Comparison of ENCODE assay signal across 2 cellular contexts in the genomic region with DNA sequence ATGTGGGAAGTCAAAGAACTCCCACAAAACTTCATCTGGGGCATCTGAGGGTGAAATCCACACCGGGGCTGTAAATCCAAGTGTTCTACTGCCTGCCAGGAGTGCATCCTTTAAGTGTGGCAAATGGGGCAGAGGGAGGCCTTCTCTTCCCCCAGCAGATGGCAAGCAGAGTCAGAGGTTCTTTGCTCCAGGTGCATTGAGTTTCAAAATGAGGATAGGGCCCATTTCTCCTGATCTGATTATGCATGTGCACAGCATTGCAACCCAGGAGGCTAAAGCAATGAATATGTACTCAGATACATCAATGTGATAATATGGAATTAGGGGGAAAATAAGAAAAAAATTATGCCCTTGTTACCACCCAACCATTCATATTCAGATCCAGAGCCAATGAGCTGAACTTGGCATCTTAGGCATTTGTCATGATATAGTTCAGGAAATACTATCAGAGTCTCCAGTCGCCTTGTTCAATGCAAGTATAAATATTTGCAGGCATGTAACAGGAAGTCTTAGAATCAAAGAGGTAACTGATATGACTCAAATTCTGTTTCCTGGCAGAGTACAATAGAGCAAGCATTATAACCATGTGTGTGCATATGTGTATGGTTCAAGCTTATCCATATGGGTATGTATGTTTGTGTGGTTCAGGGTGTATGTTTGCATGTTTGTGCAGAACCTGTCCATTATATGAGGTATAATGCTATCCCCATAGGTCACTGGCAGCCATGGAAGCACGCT.
TF ChIP-seq lines count a peak whose summit lies in the region.

No MANE protein-coding gene starts in this region.

TF ChIP-seq in GM23338, 12 proteins besides CTCF, POLR2A, EP300 and RAD21 (continues in another document):
- TF ChIP-seq ZNF462 (CRISPR knock-in tag; IDR thresholded peaks at IDR 0.05), result no peak
- no peak for TF ChIP-seq ZNF331 (CRISPR knock-in tag; IDR thresholded peaks at IDR 0.05; ENCODE audit: low read depth)
- TF ChIP-seq, protein P1, sequence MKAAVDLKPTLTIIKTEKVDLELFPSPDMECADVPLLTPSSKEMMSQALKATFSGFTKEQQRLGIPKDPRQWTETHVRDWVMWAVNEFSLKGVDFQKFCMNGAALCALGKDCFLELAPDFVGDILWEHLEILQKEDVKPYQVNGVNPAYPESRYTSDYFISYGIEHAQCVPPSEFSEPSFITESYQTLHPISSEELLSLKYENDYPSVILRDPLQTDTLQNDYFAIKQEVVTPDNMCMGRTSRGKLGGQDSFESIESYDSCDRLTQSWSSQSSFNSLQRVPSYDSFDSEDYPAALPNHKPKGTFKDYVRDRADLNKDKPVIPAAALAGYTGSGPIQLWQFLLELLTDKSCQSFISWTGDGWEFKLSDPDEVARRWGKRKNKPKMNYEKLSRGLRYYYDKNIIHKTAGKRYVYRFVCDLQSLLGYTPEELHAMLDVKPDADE (IDR thresholded peaks at IDR 0.05), result no peak
- no peak for TF ChIP-seq EZH2phosphoT487 (IDR thresholded peaks at IDR 0.05; ENCODE audit: unreplicated experiment)
- no peak for TF ChIP-seq POLR2AphosphoS5 (IDR thresholded peaks at IDR 0.05; ENCODE audit: low read depth)
- TF ChIP-seq CREB1 (CRISPR knock-in tag; IDR thresholded peaks at IDR 0.05; ENCODE audit: low read depth), result no peak
- TF ChIP-seq, protein P2, sequence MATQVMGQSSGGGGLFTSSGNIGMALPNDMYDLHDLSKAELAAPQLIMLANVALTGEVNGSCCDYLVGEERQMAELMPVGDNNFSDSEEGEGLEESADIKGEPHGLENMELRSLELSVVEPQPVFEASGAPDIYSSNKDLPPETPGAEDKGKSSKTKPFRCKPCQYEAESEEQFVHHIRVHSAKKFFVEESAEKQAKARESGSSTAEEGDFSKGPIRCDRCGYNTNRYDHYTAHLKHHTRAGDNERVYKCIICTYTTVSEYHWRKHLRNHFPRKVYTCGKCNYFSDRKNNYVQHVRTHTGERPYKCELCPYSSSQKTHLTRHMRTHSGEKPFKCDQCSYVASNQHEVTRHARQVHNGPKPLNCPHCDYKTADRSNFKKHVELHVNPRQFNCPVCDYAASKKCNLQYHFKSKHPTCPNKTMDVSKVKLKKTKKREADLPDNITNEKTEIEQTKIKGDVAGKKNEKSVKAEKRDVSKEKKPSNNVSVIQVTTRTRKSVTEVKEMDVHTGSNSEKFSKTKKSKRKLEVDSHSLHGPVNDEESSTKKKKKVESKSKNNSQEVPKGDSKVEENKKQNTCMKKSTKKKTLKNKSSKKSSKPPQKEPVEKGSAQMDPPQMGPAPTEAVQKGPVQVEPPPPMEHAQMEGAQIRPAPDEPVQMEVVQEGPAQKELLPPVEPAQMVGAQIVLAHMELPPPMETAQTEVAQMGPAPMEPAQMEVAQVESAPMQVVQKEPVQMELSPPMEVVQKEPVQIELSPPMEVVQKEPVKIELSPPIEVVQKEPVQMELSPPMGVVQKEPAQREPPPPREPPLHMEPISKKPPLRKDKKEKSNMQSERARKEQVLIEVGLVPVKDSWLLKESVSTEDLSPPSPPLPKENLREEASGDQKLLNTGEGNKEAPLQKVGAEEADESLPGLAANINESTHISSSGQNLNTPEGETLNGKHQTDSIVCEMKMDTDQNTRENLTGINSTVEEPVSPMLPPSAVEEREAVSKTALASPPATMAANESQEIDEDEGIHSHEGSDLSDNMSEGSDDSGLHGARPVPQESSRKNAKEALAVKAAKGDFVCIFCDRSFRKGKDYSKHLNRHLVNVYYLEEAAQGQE (IDR thresholded peaks at IDR 0.05; ENCODE audit: unreplicated experiment), result no peak
- no peak for TF ChIP-seq STAT1 (IDR thresholded peaks at IDR 0.05; ENCODE audit: unreplicated experiment)

TF ChIP-seq in endothelial cell of umbilical vein, 7 proteins besides CTCF, POLR2A, EP300 and RAD21:
- TF ChIP-seq GATA2 (IDR thresholded peaks at IDR 0.05; ENCODE audit: insufficient read depth, insufficient read length, low read depth, low read length), result peak; percentile 42
- TF ChIP-seq, protein P3, sequence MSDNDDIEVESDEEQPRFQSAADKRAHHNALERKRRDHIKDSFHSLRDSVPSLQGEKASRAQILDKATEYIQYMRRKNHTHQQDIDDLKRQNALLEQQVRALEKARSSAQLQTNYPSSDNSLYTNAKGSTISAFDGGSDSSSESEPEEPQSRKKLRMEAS (IDR thresholded peaks at IDR 0.05; ENCODE audit: insufficient read depth, insufficient read length), result no peak
- peak; percentile 74 for TF ChIP-seq JUN (IDR thresholded peaks at IDR 0.05; ENCODE audit: borderline replicate concordance, insufficient read depth, insufficient read length, low read depth)
- TF ChIP-seq POLR2AphosphoS5 (IDR thresholded peaks at IDR 0.05; ENCODE audit: insufficient read depth, low read depth, low read length), result no peak
- peak; percentile 13 for TF ChIP-seq FOS (IDR thresholded peaks at IDR 0.05; ENCODE audit: borderline replicate concordance, insufficient read depth, low read length)
- TF ChIP-seq EZH2 (IDR thresholded peaks at IDR 0.05; ENCODE audit: borderline replicate concordance, low read depth, low read length, severe bottlenecking), result no peak
- TF ChIP-seq MYC (IDR thresholded peaks at IDR 0.05; ENCODE audit: low read depth, low read length), result no peak
